16 cellular contexts compared by ENCODE assay signal in the genomic region with DNA sequence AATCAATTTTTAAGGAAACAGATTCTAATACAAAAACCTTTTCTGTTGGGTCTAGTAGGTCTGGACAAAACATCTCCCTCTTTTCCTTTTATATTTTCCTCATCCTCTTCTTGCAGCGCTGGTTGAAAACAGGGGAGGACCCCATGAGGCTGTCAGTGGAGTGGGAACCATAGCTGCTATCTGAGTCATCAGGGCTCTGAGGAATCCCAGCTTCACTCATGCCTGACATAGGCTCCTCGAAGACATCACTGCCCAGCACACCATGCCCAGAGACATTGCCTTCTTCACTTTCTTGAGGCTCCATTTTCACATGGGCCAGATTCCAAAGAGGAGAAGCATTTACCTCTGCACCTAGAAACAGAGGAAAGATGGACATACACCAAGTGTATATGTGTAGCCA. TPM values are rescaled to one million over a fixed set of nuclear protein-coding genes. Genes with fewer than 3 reads are reported as not detected.
DNase-seq lines count a peak whose midpoint lies in the region; ATAC-seq lines count a peak whose summit lies in the region.
"Had no signal": no experiment of that assay in that cellular context is flagged by ENCODE, and none has a peak within 500 bp of the region (broad histone marks: within the 10 kb centered on the region; RNA-seq: fewer than 3 reads in every experiment).

No MANE protein-coding gene starts in this region.

- no peaks in the 10 kb centered on the region for H3K27me3 Mint-ChIP-seq in activated naive CD8-positive, alpha-beta T cell treated with anti-CD3 and anti-CD28 coated beads for 36 hours
- H3K27me3 Mint-ChIP-seq: central memory CD8-positive, alpha-beta T cell had no signal

- DNase-seq in Daoy (ENCODE audit: low read depth) (peak; percentile 39), M059J (ENCODE audit: low read depth) (peak; percentile 40), kidney glomerular epithelial cell (lab: John Stamatoyannopoulos, UW) (peak; percentile 86), NCI-H510A (lab: John Stamatoyannopoulos, UW) (no peak), activated gamma-delta T cell treated with Interleukin-2 at 50 U/mL for 16 hours (no peak)
- no peak for DNase-seq in activated naive CD8-positive, alpha-beta T cell treated with anti-CD3 and anti-CD28 coated beads for 36 hours
- DNase-seq: DMS79 treated with DMSO at 0.1 percent for 48 hours; immature natural killer cell; midbrain; NCI-H187 treated with DMSO at 0.1 percent for 48 hours; NCI-H446 treated with DMSO at 0.1 percent for 48 hours; stimulated activated CD4-positive, alpha-beta T cell treated with anti-CD3 and anti-CD28 coated beads, Interleukin-2, amount 100 ng/mL, for 24 hours; testis had no signal

- H3K36me3 Mint-ChIP-seq in activated naive CD8-positive, alpha-beta T cell treated with anti-CD3 and anti-CD28 coated beads for 36 hours, result peaks cover 21% of the 10 kb centered on the region

- peak overlapping the region; percentile 24 for H3K27ac Mint-ChIP-seq in activated naive CD8-positive, alpha-beta T cell treated with anti-CD3 and anti-CD28 coated beads for 36 hours

- no peak overlapping the region for H3K4me3 Mint-ChIP-seq in activated naive CD8-positive, alpha-beta T cell treated with anti-CD3 and anti-CD28 coated beads for 36 hours
- H3K4me3 Mint-ChIP-seq: central memory CD8-positive, alpha-beta T cell; immature natural killer cell had no signal

- H3K4me1 Mint-ChIP-seq in activated naive CD8-positive, alpha-beta T cell treated with anti-CD3 and anti-CD28 coated beads for 36 hours, result peaks cover 10% of the 10 kb centered on the region
- H3K4me1 Mint-ChIP-seq: immature natural killer cell had no signal

- ATAC-seq in GM19395 (IDR thresholded peaks at IDR 0.05; ENCODE audit: unreplicated experiment), result no peak
- ATAC-seq: sciatic nerve had no signal

- no peaks in the 10 kb centered on the region for H3K9me3 Mint-ChIP-seq in activated naive CD8-positive, alpha-beta T cell treated with anti-CD3 and anti-CD28 coated beads for 36 hours
- H3K9me3 Mint-ChIP-seq: central memory CD8-positive, alpha-beta T cell; immature natural killer cell had no signal

RNA-seq across cellular contexts. Expression of gene SUPT7L, which starts 10.0 kb away (rescaled TPM):
- total RNA-seq in Daoy (2014; rRNA removed; shearing (Covaris generic)), result 19.3 and 21.6 TPM in 2 replicates
- 22.0 and 27.8 TPM in 2 replicates for total RNA-seq in M059J (2014; rRNA removed; shearing (Covaris generic))
- total RNA-seq in activated naive CD8-positive, alpha-beta T cell treated with anti-CD3 and anti-CD28 coated beads for 36 hours, result 10 to 100 TPM; 26.2 to 26.6 TPM

RNA-seq across cellular contexts. Expression of gene SLC4A1AP, which starts 10.3 kb away (rescaled TPM):
- 46.3 and 51.6 TPM in 2 replicates for total RNA-seq in Daoy (2014; rRNA removed; shearing (Covaris generic))
- 19.8 and 35.1 TPM in 2 replicates for total RNA-seq in M059J (2014; rRNA removed; shearing (Covaris generic))
- total RNA-seq in activated naive CD8-positive, alpha-beta T cell treated with anti-CD3 and anti-CD28 coated beads for 36 hours, result 10 to 100 TPM; 25.5 to 26.6 TPM

RNA-seq across cellular contexts. Expression of gene GPN1, which starts 24.5 kb away (rescaled TPM):
- 64.6 and 71.0 TPM in 2 replicates for total RNA-seq in Daoy (2014; rRNA removed; shearing (Covaris generic))
- total RNA-seq in M059J (2014; rRNA removed; shearing (Covaris generic)), result 39.3 and 44.7 TPM in 2 replicates
- 10 to 100 TPM; 49.9 to 50.6 TPM for total RNA-seq in activated naive CD8-positive, alpha-beta T cell treated with anti-CD3 and anti-CD28 coated beads for 36 hours

RNA-seq across cellular contexts. Expression of gene CCDC121, which starts 24.6 kb away (rescaled TPM):
- 0.74 and 1.5 TPM in 2 replicates for total RNA-seq in Daoy (2014; rRNA removed; shearing (Covaris generic))
- 0.42 and 1.4 TPM in 2 replicates for total RNA-seq in M059J (2014; rRNA removed; shearing (Covaris generic))
- total RNA-seq in activated naive CD8-positive, alpha-beta T cell treated with anti-CD3 and anti-CD28 coated beads for 36 hours, result under 1 TPM; 0.60 to 0.68 TPM

Comparison
In these comparisons a context has a peak if more than half of its experiments do, and no peak if none do; other contexts are left out.
1. DNase-seq: peak in Daoy (single experiment), M059J (single experiment) and kidney glomerular epithelial cell (single experiment); none in activated naive CD8-positive, alpha-beta T cell treated with anti-CD3 and anti-CD28 coated beads for 36 hours (single experiment), NCI-H510A (single experiment) and activated gamma-delta T cell treated with Interleukin-2 at 50 U/mL for 16 hours (single experiment).